12 cellular contexts compared by ENCODE assay signal in the genomic region with DNA sequence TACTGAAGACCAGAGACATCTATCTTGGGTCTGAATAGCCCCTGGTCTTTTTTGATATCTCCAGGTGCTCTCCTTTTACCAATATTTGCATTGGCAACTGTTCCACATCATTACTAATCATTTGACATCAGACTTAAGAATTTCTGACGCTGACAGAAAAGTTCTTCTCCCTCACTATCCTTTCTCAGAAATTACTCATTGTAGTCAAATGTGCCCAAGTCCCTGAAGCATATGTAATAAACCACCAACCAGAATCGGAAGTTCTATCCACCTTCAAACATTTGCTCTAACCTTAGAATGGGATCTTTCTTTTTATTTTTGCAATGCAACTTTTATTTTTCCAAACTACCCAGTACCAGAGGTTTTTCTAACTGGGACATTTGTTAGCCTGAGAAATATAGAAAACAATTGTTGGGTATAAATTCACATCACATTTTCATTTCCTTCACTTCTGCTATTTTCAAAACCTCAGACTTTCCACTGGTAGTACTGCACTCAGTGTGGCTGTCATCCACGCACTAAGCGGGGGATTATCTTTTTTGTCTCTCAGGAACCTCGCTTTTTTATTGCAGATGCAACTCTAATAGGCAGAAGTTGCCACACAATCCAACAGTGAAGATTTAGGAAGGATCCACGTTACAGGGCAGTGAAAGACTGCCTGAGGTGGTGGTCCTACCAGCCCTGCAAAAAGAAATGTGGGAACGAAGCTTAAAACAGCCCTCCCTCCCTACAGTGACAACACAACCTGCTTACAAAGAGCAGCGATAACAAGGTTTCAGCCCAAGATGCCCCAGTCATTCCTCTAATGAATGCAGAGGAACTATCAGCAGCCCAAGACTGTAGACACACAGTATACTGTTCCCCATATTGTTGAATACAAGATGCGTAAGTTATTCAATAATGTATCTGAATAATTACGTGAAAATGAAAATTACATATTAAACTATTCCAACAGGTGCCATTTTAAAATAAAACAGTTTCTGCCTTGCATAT.
A peak's percentile ranks its signal among the peaks of the same experiment; 100 is the strongest.
DNase-seq lines count a peak whose midpoint lies in the region; ATAC-seq, FAIRE-seq and TF ChIP-seq lines count a peak whose summit lies in the region.
"Had no signal": no experiment of that assay in that cellular context is flagged by ENCODE, and none has a peak within 500 bp of the region (broad histone marks: within the 10 kb centered on the region; RNA-seq: fewer than 3 reads in every experiment).

No MANE protein-coding gene starts in this region.

- DNase-seq in GM12892 (ENCODE audit: insufficient read length) (no peak), PC-3 (peak; percentile 65), HuH-7 (ENCODE audit: low spot score) (no peak), dermis blood vessel endothelial cell (no peak), cardiac septum (ENCODE audit: low spot score) (no peak)
- no peak for DNase-seq in activated T-cell treated with anti-CD3 and anti-CD28 coated beads, Interleukin-2, amount 50 U/mL, for 72 hours
- DNase-seq: activated CD8-positive, alpha-beta T cell treated with anti-CD3 and anti-CD28 coated beads for 36 hours; CD8-positive, alpha-beta memory T cell; NCI-H1092 had no signal

- H3K36me3 ChIP-seq in PC-3 (ENCODE audit: low read depth, low read length): no peaks in the 10 kb centered on the region
- H3K36me3 ChIP-seq: thoracic aorta had no signal

- H3K4me3 ChIP-seq in PC-3 (ENCODE audit: low read length): no peak overlapping the region
- H3K4me3 ChIP-seq: thoracic aorta had no signal

- peak; percentile 40 for TF ChIP-seq POLR2A in GM12892 (IDR thresholded peaks at IDR 0.05; ENCODE audit: low read depth, low read length)

- no peaks in the 10 kb centered on the region for H3K4me1 Mint-ChIP-seq in activated T-cell treated with anti-CD3 and anti-CD28 coated beads, Interleukin-2, amount 50 U/mL, for 72 hours (ENCODE audit: low read depth)
- H3K4me1 Mint-ChIP-seq: CD8-positive, alpha-beta memory T cell had no signal

- H3K9me3 Mint-ChIP-seq in activated T-cell treated with anti-CD3 and anti-CD28 coated beads, Interleukin-2, amount 50 U/mL, for 72 hours: no peaks in the 10 kb centered on the region
- H3K9me3 Mint-ChIP-seq: activated CD8-positive, alpha-beta T cell treated with anti-CD3 and anti-CD28 coated beads for 36 hours; CD8-positive, alpha-beta memory T cell had no signal

- H3K27ac Mint-ChIP-seq in activated T-cell treated with anti-CD3 and anti-CD28 coated beads, Interleukin-2, amount 50 U/mL, for 72 hours: no peak overlapping the region
- H3K27ac Mint-ChIP-seq: activated CD8-positive, alpha-beta T cell treated with anti-CD3 and anti-CD28 coated beads for 36 hours; CD8-positive, alpha-beta memory T cell had no signal

- no peaks in the 10 kb centered on the region for H3K36me3 Mint-ChIP-seq in activated T-cell treated with anti-CD3 and anti-CD28 coated beads, Interleukin-2, amount 50 U/mL, for 72 hours (ENCODE audit: insufficient read depth in 2 of 2)
- H3K36me3 Mint-ChIP-seq: CD8-positive, alpha-beta memory T cell had no signal

- ATAC-seq in GM19467 (IDR thresholded peaks at IDR 0.05; ENCODE audit: unreplicated experiment) (peak; percentile 51), HG03025 (IDR thresholded peaks at IDR 0.05; ENCODE audit: low FRiP score, unreplicated experiment) (peak; percentile 50), PC-3 (peak; percentile 43; the same call in 1 of the 2 replicates)
- no peak for ATAC-seq in activated T-cell treated with anti-CD3 and anti-CD28 coated beads, Interleukin-2, amount 50 U/mL, for 72 hours (replicated peaks in 1 of 2)
- ATAC-seq: activated CD8-positive, alpha-beta T cell treated with anti-CD3 and anti-CD28 coated beads for 36 hours had no signal

- no peak overlapping the region for H3K4me3 Mint-ChIP-seq in activated T-cell treated with anti-CD3 and anti-CD28 coated beads, Interleukin-2, amount 50 U/mL, for 72 hours
- H3K4me3 Mint-ChIP-seq: activated CD8-positive, alpha-beta T cell treated with anti-CD3 and anti-CD28 coated beads for 36 hours; CD8-positive, alpha-beta memory T cell had no signal

- H3F3A ChIP-seq in PC-3 (ENCODE audit: low read length, unreplicated experiment): no peaks in the 10 kb centered on the region

- no peak for TF ChIP-seq CTCF in PC-3 (conservative IDR thresholded peaks at IDR 0.05; ENCODE audit: low read depth, low read length)

- H2AFZ ChIP-seq in PC-3 (ENCODE audit: low read length): no peak overlapping the region

- intact Hi-C loops in PC-3 (cut with micrococcal nuclease): no loop called here
- intact Hi-C loops in cardiac septum (cut with DNase I): no loop called here

- H3K9ac ChIP-seq in PC-3 (ENCODE audit: low read length): peak overlapping the region; percentile 37; the same call in 1 of the 2 replicates

- no peaks in the 10 kb centered on the region for H3K9me3 ChIP-seq in PC-3 (ENCODE audit: low read length)
- H3K9me3 ChIP-seq: thoracic aorta had no signal

- H3K9me2 ChIP-seq in PC-3 (replicated peaks; ENCODE audit: low read length): no peaks in the 10 kb centered on the region

- H3K27ac ChIP-seq in PC-3 (ENCODE audit: low read length): peak overlapping the region; percentile 70
- H3K27ac ChIP-seq: thoracic aorta had no signal

- peak; percentile 90 for FAIRE-seq in GM12892 (lab: Jason Lieb, UNC)

- H3K4me1 ChIP-seq in PC-3 (ENCODE audit: insufficient read depth, low read length): peaks cover 13% of the 10 kb centered on the region

- H3K27me3 ChIP-seq in PC-3 (ENCODE audit: low read length): no peaks in the 10 kb centered on the region

- POLR2A ChIA-PET in PC-3 (lab: Charles Lee; ENCODE audit: unreplicated experiment): no interaction called here

- no TSS peak for BruUV-seq in PC-3 (replicated peaks; lab: Mats Ljungman, UMichigan)

- peaks cover 5% of the 10 kb centered on the region for H3K27me3 Mint-ChIP-seq in activated T-cell treated with anti-CD3 and anti-CD28 coated beads, Interleukin-2, amount 50 U/mL, for 72 hours (ENCODE audit: low read depth)

- CTCF ChIA-PET in PC-3 (lab: Charles Lee): no interaction called here

- H4K20me1 ChIP-seq in PC-3 (ENCODE audit: low read length): no peaks in the 10 kb centered on the region

- H3K79me2 ChIP-seq in PC-3 (ENCODE audit: low read length): no peaks in the 10 kb centered on the region

- H3K4me2 ChIP-seq in PC-3 (ENCODE audit: low read length): 0 out of 2 replicates have a peak overlapping the region, but pooled peaks have one; percentile 8

Comparison
In these comparisons a context has a peak if more than half of its experiments do, and no peak if none do; other contexts are left out.
1. ATAC-seq: peak in GM19467 (single experiment), HG03025 (single experiment) and PC-3 (single experiment); none in activated T-cell treated with anti-CD3 and anti-CD28 coated beads, Interleukin-2, amount 50 U/mL, for 72 hours (0 of 2).